Comparison of ENCODE assay signal across 8 cellular contexts in the genomic region with DNA sequence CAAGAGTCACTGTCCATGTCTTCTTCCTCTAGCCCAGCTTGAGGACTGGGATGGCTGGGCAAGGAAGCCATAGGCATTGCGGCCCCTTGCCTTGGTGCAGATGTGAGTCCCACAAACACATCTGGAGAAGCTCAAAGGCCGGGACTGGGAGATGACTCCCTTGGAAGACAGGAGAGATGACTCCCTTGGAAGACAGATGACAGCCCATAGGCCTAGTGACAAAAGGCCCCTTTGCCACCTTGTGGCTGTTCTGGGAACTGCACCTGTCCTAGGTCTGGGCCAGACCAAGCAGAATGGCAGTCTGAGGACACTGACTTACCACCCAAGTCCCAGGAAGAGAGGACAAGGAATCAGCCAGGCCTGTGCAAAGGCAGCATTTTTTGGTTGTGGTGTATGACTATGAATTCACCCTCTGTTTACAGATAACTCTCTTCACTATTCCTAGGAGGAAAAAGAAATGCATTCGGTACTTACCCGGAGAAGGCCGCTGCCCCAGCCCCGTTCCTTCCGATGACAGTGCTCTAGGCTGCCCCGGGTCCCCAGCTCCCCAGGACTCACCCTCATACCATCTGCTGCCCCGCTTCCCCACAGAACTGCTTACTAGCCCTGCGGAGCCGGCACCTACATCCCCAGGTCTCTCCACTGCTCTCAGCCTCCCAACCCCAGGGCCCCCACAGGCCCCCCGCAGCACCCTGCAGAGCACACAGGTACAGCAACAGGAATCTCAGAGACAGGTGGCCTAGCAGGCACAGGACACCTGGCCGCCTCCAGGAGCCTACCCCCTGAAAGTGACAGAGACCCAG. TPM values are rescaled to one million over a fixed set of nuclear protein-coding genes. Genes with fewer than 3 reads are reported as not detected.
DNase-seq lines count a peak whose midpoint lies in the region; ATAC-seq and TF ChIP-seq lines count a peak whose summit lies in the region.

No MANE protein-coding gene starts in this region.

- DNase-seq in BE2C (peak; percentile 86), SKM-1 (lab: John Stamatoyannopoulos, UW; ENCODE audit: unreplicated experiment) (peak; percentile 39), glutamatergic neuron (peak; percentile 94), pons (ENCODE audit: low spot score) (peak; percentile 87), ureter (ENCODE audit: low spot score) (peak; percentile 84)
- DNase-seq in activated naive CD4-positive, alpha-beta T cell treated with anti-CD3 and anti-CD28 coated beads, Interleukin-2, amount 10 ng/mL, durations not matched to agents 7 days and 5 days, result peak; percentile 90

- H3K4me3 Mint-ChIP-seq in IgD-negative memory B cell, result peak overlapping the region in 2 of 4 donors; percentile 29 to 38
- no peak overlapping the region for H3K4me3 Mint-ChIP-seq in activated naive CD4-positive, alpha-beta T cell treated with anti-CD3 and anti-CD28 coated beads, Interleukin-2, amount 10 ng/mL, durations not matched to agents 7 days and 5 days
- no peak overlapping the region for H3K4me3 Mint-ChIP-seq in glutamatergic neuron (ENCODE audit: unreplicated experiment)

- H3K9me3 ChIP-seq in BE2C, result no peaks in the 10 kb centered on the region

- H3K9me3 Mint-ChIP-seq in IgD-negative memory B cell (no peaks in the 10 kb centered on the region), glutamatergic neuron (ENCODE audit: unreplicated experiment) (peaks cover 6% of the 10 kb centered on the region)
- H3K9me3 Mint-ChIP-seq in activated naive CD4-positive, alpha-beta T cell treated with anti-CD3 and anti-CD28 coated beads, Interleukin-2, amount 10 ng/mL, durations not matched to agents 7 days and 5 days, result no peaks in the 10 kb centered on the region

- H3K27me3 Mint-ChIP-seq in IgD-negative memory B cell, result no peaks in the 10 kb centered on the region
- H3K27me3 Mint-ChIP-seq in activated naive CD4-positive, alpha-beta T cell treated with anti-CD3 and anti-CD28 coated beads, Interleukin-2, amount 10 ng/mL, durations not matched to agents 7 days and 5 days, result no peaks in the 10 kb centered on the region
- peaks cover 6% of the 10 kb centered on the region for H3K27me3 Mint-ChIP-seq in glutamatergic neuron (ENCODE audit: unreplicated experiment)

- peak overlapping the region; percentile 83 to 86 (median 83) for H3K27ac Mint-ChIP-seq in IgD-negative memory B cell
- H3K27ac Mint-ChIP-seq in activated naive CD4-positive, alpha-beta T cell treated with anti-CD3 and anti-CD28 coated beads, Interleukin-2, amount 10 ng/mL, durations not matched to agents 7 days and 5 days, result peak overlapping the region; percentile 71
- peak overlapping the region; percentile 62 for H3K27ac Mint-ChIP-seq in glutamatergic neuron (ENCODE audit: unreplicated experiment)

- ATAC-seq in GM18870 (IDR thresholded peaks at IDR 0.05; ENCODE audit: unreplicated experiment), result peak; percentile 56

- TF ChIP-seq CTCF in BE2C (IDR thresholded peaks at IDR 0.05; ENCODE audit: low read depth, low read length), result peak; percentile 96
- peak; percentile 98 for TF ChIP-seq CTCF in glutamatergic neuron (IDR thresholded peaks at IDR 0.05; ENCODE audit: partially characterized antibody, unreplicated experiment)

- H3K4me1 ChIP-seq in BE2C, result peaks cover 1% of the 10 kb centered on the region

- peaks cover 2 to 5% (median 5%) of the 10 kb centered on the region in 3 donors for H3K4me1 Mint-ChIP-seq in IgD-negative memory B cell
- H3K4me1 Mint-ChIP-seq in activated naive CD4-positive, alpha-beta T cell treated with anti-CD3 and anti-CD28 coated beads, Interleukin-2, amount 10 ng/mL, durations not matched to agents 7 days and 5 days, result peaks cover 38% of the 10 kb centered on the region
- H3K4me1 Mint-ChIP-seq in glutamatergic neuron (ENCODE audit: low read depth, unreplicated experiment), result peaks cover 26% of the 10 kb centered on the region

- H3K27me3 ChIP-seq in BE2C, result no peaks in the 10 kb centered on the region

- CTCF ChIA-PET in activated naive CD4-positive, alpha-beta T cell treated with anti-CD3 and anti-CD28 coated beads, Interleukin-2, amount 10 ng/mL, durations not matched to agents 7 days and 5 days (lab: Charles Lee), result interaction anchor here (0.5 to 35.0 kb wide), 11 partner anchors 10 to 130 kb away, joined by 3 to 743 read pairs (median 4); no protein-coding TSS in a partner anchor

- H3K4me3 ChIP-seq in BE2C (ENCODE audit: low read depth, low read length), result no peak overlapping the region

- H3K36me3 Mint-ChIP-seq in IgD-negative memory B cell, result no peaks in the 10 kb centered on the region
- peaks cover 67% of the 10 kb centered on the region for H3K36me3 Mint-ChIP-seq in activated naive CD4-positive, alpha-beta T cell treated with anti-CD3 and anti-CD28 coated beads, Interleukin-2, amount 10 ng/mL, durations not matched to agents 7 days and 5 days
- H3K36me3 Mint-ChIP-seq in glutamatergic neuron (ENCODE audit: unreplicated experiment), result no peaks in the 10 kb centered on the region

- peaks cover 72% of the 10 kb centered on the region for H3K36me3 ChIP-seq in BE2C

RNA-seq across cellular contexts. Expression of gene SKP1, which starts 30.8 kb away (rescaled TPM):
- polyA plus RNA-seq in BE2C (2012; ENCODE audit: insufficient read depth, insufficient read length, low read depth), result 482 TPM
- polyA plus RNA-seq in IgD-negative memory B cell, result 875 TPM
- 345 TPM for total RNA-seq in glutamatergic neuron (ENCODE audit: unreplicated experiment)
- 324 TPM for total RNA-seq in ureter

RNA-seq across cellular contexts. Expression of gene TCF7, which starts 31.5 kb away (rescaled TPM):
- polyA plus RNA-seq in BE2C (2012; ENCODE audit: insufficient read depth, insufficient read length, low read depth), result 3.1 TPM
- polyA plus RNA-seq in IgD-negative memory B cell, result 41.7 TPM
- total RNA-seq in glutamatergic neuron (ENCODE audit: unreplicated experiment) (5.8 TPM), ureter (3.6 TPM)

Comparison
In these comparisons a context has a peak if more than half of its experiments do, and no peak if none do; other contexts are left out.
1. DNase-seq: peak in every context shown above with its lines; median percentile 94 in glutamatergic neuron; 90 in activated naive CD4-positive, alpha-beta T cell treated with anti-CD3 and anti-CD28 coated beads, Interleukin-2, amount 10 ng/mL, durations not matched to agents 7 days and 5 days; 87 in pons; 86 in BE2C; 84 in ureter; 39 in SKM-1.